19 cellular contexts compared by ENCODE assay signal in genomic region chr13:74768521-74769090, GRCh38.
DNase-seq lines count a peak whose midpoint lies in the region; ATAC-seq and TF ChIP-seq lines count a peak whose summit lies in the region.
"Had no signal": no experiment of that assay in that cellular context is flagged by ENCODE, and none has a peak within 500 bp of the region (broad histone marks: within the 10 kb centered on the region; RNA-seq: fewer than 3 reads in every experiment).

No MANE protein-coding gene starts in this region.

- TF ChIP-seq CTCF in smooth muscle cell (IDR thresholded peaks at IDR 0.05; ENCODE audit: borderline replicate concordance, insufficient read depth, poor library complexity, severe bottlenecking) (no peak), glutamatergic neuron (IDR thresholded peaks at IDR 0.05; ENCODE audit: partially characterized antibody, unreplicated experiment) (no peak)

- H3K27ac ChIP-seq in smooth muscle cell (ENCODE audit: low read depth) = peak overlapping the region; percentile 13
- H3K27ac ChIP-seq: KMS-11, Peyer's patch had no signal

- H3K4me1 Mint-ChIP-seq in glutamatergic neuron (ENCODE audit: low read depth, unreplicated experiment) = no peaks in the 10 kb centered on the region
- H3K4me1 Mint-ChIP-seq: CD14-positive monocyte, T-cell had no signal

- no peaks in the 10 kb centered on the region for H3F3A ChIP-seq in smooth muscle cell (ENCODE audit: low read depth)

- H3K4me1 ChIP-seq in smooth muscle cell (ENCODE audit: low read depth) = peaks cover 7% of the 10 kb centered on the region
- H3K4me1 ChIP-seq: Peyer's patch had no signal

- no peaks in the 10 kb centered on the region for H3K36me3 ChIP-seq in smooth muscle cell (ENCODE audit: low read depth)
- H3K36me3 ChIP-seq: Peyer's patch had no signal

- no peak overlapping the region for H3K4me3 Mint-ChIP-seq in glutamatergic neuron (ENCODE audit: unreplicated experiment)
- H3K4me3 Mint-ChIP-seq: CD14-positive monocyte, T-cell had no signal

- WGBS in smooth muscle cell (ENCODE audit: low lambda C conversion rate) = 45% methylated on average over 5 of the region's 5 CpGs

- no peaks in the 10 kb centered on the region for H4K20me1 ChIP-seq in smooth muscle cell (ENCODE audit: low read depth)

- no peaks in the 10 kb centered on the region for H3K79me2 ChIP-seq in smooth muscle cell (ENCODE audit: low read depth)

- no peaks in the 10 kb centered on the region for H3K27me3 Mint-ChIP-seq in glutamatergic neuron (ENCODE audit: unreplicated experiment)

- H3K27me3 ChIP-seq in smooth muscle cell (ENCODE audit: low read depth) = no peaks in the 10 kb centered on the region
- H3K27me3 ChIP-seq: Peyer's patch had no signal

- intact Hi-C loops in Right ventricle myocardium inferior (cut with DNase I) = no loop called here

- no peak overlapping the region for H3K9ac ChIP-seq in smooth muscle cell (ENCODE audit: low read depth)
- H3K9ac ChIP-seq: KMS-11 had no signal

- no peak overlapping the region for H3K4me2 ChIP-seq in smooth muscle cell
- H3K4me2 ChIP-seq: KMS-11 had no signal

- no peak for ATAC-seq in Right ventricle myocardium inferior
- ATAC-seq: SK-N-SH treated with all-trans-retinoic acid at 6 μM for 48 hours, T-cell had no signal

- H3K4me3 ChIP-seq in smooth muscle cell = no peak overlapping the region
- H3K4me3 ChIP-seq: Peyer's patch had no signal

- no peak overlapping the region for H3K27ac Mint-ChIP-seq in glutamatergic neuron (ENCODE audit: unreplicated experiment)
- H3K27ac Mint-ChIP-seq: CD14-positive monocyte, T-cell had no signal

- H2AFZ ChIP-seq in smooth muscle cell (ENCODE audit: low read depth) = no peak overlapping the region

- DNase-seq in HCEC 1CT (peak; percentile 2), NCI-H1694 treated with DMSO at 0.1 percent for 48 hours (lab: John Stamatoyannopoulos, UW) (peak; percentile 16), fibroblast of peridontal ligament (ENCODE audit: extremely low read depth) (peak; percentile 49), smooth muscle cell (lab: John Stamatoyannopoulos, UW; ENCODE audit: unreplicated experiment) (no peak), glutamatergic neuron (no peak), Right ventricle myocardium inferior (ENCODE audit: missing footprints) (no peak), DMS79 (lab: John Stamatoyannopoulos, UW) (no peak)
- DNase-seq: ACHN; AML-193; NCI-H1048; NCI-H1436 treated with DMSO at 0.1 percent for 48 hours; NCI-H2081 treated with DMSO at 0.1 percent for 48 hours; NK-92 treated with Interleukin-12 subunit alpha and Interleukin-12 subunit beta, amount 100 ng/mL, for 24 hours; Peyer's patch; SHP77; T-cell had no signal

- H3K9me3 ChIP-seq in smooth muscle cell (replicated peaks; ENCODE audit: low read depth) = no peaks in the 10 kb centered on the region
- H3K9me3 ChIP-seq: Peyer's patch had no signal

- no peaks in the 10 kb centered on the region for H3K36me3 Mint-ChIP-seq in glutamatergic neuron (ENCODE audit: unreplicated experiment)
- H3K36me3 Mint-ChIP-seq: CD14-positive monocyte, T-cell had no signal

- H3K9me3 Mint-ChIP-seq in glutamatergic neuron (ENCODE audit: unreplicated experiment) = peaks cover 4% of the 10 kb centered on the region
- H3K9me3 Mint-ChIP-seq: T-cell had no signal

Comparison
In these comparisons a context has a peak if more than half of its experiments do, and no peak if none do; other contexts are left out.
1. DNase-seq: peak in HCEC 1CT (single experiment), NCI-H1694 treated with DMSO at 0.1 percent for 48 hours (single experiment) and fibroblast of peridontal ligament (single experiment); none in smooth muscle cell (single experiment), glutamatergic neuron (single experiment), Right ventricle myocardium inferior (single experiment) and DMS79 (single experiment).